Comparison of ENCODE assay signal across 10 cellular contexts in the genomic region with DNA sequence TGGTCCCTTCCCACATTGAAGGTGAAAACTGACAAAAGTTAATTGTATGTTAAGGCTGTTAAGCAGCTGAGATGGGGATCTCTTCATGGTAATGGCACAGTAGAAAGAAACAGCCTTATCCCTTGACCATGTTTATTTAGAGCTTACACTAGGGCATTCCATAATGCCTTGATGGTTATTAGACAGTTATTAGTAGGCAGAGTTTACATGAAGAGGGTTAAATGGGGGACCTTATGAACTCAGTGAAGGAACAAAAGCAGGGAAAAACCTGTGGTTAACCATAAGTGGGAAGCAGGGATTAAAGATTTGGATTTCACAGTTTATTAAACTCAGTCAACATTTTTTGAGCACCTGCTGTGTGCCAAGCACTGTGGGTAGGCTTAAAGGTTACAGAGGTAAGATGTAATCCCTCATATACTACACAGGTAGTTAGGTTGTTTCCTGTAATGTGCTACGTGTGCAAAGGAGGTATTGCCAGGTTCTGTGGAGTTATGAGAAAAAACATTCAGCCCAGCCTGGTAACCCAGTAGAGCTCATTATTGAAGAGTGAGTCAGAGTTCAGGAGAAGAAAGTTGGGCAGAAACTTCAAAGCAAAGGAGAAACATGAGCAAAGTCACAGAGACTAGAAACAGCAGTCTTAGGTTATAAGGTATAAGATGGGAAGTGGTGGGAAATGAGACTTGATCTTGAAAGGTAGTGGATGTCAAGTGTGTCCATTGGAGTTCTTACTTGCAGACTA. TPM values are rescaled to one million over a fixed set of nuclear protein-coding genes. Genes with fewer than 3 reads are reported as not detected.
A peak's percentile ranks its signal among the peaks of the same experiment; 100 is the strongest.
DNase-seq lines count a peak whose midpoint lies in the region; ATAC-seq, FAIRE-seq and TF ChIP-seq lines count a peak whose summit lies in the region.
"Had no signal": no experiment of that assay in that cellular context is flagged by ENCODE, and none has a peak within 500 bp of the region (broad histone marks: within the 10 kb centered on the region; RNA-seq: fewer than 3 reads in every experiment).

No MANE protein-coding gene starts in this region.

- no peaks in the 10 kb centered on the region for H3K27me3 ChIP-seq in CD4-positive, CD25-positive, alpha-beta regulatory T cell (ENCODE audit: control insufficient read depth, insufficient read depth, low read length)
- no peaks in the 10 kb centered on the region for H3K27me3 ChIP-seq in GM23248 (replicated peaks; ENCODE audit: insufficient read depth)
- H3K27me3 ChIP-seq in psoas muscle (ENCODE audit: insufficient read depth in 3 of 3, low read length in 2 of 3) = no peaks in the 10 kb centered on the region

- peak overlapping the region; percentile 4 to 80 (median 30) for H3K27ac Mint-ChIP-seq in CD4-positive, CD25-positive, alpha-beta regulatory T cell
- peak overlapping the region; percentile 98 for H3K27ac Mint-ChIP-seq in activated T-cell treated with anti-CD3 and anti-CD28 coated beads, Interleukin-2, amount 50 U/mL, for 72 hours

- no peak overlapping the region for H3K27ac ChIP-seq in CD4-positive, CD25-positive, alpha-beta regulatory T cell (ENCODE audit: insufficient read depth, low read length, poor library complexity, severe bottlenecking)
- H3K27ac ChIP-seq in GM23248 (no peak overlapping the region), psoas muscle (no peak overlapping the region)
- H3K27ac ChIP-seq: KMS-11 had no signal

- 61 to 100% methylated on average over 1 of the region's 1 CpG for WGBS in GM23248 (ENCODE audit: low coverage in 1 of 2, low lambda C conversion rate in 2 of 2, missing lambda C conversion rate in 2 of 2), 2 experiments
- 38 to 97% (median 88%) methylated on average over 1 of the region's 1 CpG for WGBS in psoas muscle, 3 donors

- H2AFZ ChIP-seq in GM23248 = no peak overlapping the region

- no peaks in the 10 kb centered on the region for H3K9me2 ChIP-seq in GM23248 (ENCODE audit: insufficient read depth)

- H3K4me1 ChIP-seq in CD4-positive, CD25-positive, alpha-beta regulatory T cell (ENCODE audit: control insufficient read depth, insufficient read depth, low read length, poor library complexity, severe bottlenecking) = no peaks in the 10 kb centered on the region
- H3K4me1 ChIP-seq in GM23248 (ENCODE audit: insufficient read depth) = peaks cover 7% of the 10 kb centered on the region
- H3K4me1 ChIP-seq in psoas muscle = no peaks in the 10 kb centered on the region

- peaks cover 2 to 14% (median 8%) of the 10 kb centered on the region in 4 donors for H3K4me1 Mint-ChIP-seq in CD4-positive, CD25-positive, alpha-beta regulatory T cell
- peaks cover 74% of the 10 kb centered on the region for H3K4me1 Mint-ChIP-seq in activated T-cell treated with anti-CD3 and anti-CD28 coated beads, Interleukin-2, amount 50 U/mL, for 72 hours (ENCODE audit: low read depth)

- H3K27me3 Mint-ChIP-seq in CD4-positive, CD25-positive, alpha-beta regulatory T cell = no peaks in the 10 kb centered on the region
- H3K27me3 Mint-ChIP-seq in activated T-cell treated with anti-CD3 and anti-CD28 coated beads, Interleukin-2, amount 50 U/mL, for 72 hours (ENCODE audit: low read depth) = no peaks in the 10 kb centered on the region

- H3K9me3 Mint-ChIP-seq in CD4-positive, CD25-positive, alpha-beta regulatory T cell = no peaks in the 10 kb centered on the region
- H3K9me3 Mint-ChIP-seq in activated T-cell treated with anti-CD3 and anti-CD28 coated beads, Interleukin-2, amount 50 U/mL, for 72 hours = peaks cover 0 to 1% of the 10 kb centered on the region in 2 donors

- H3K4me3 ChIP-seq in CD4-positive, CD25-positive, alpha-beta regulatory T cell (ENCODE audit: low read depth, low read length) = no peak overlapping the region
- no peak overlapping the region for H3K4me3 ChIP-seq in GM23248
- H3K4me3 ChIP-seq in psoas muscle = no peak overlapping the region

- H4K20me1 ChIP-seq in GM23248 (ENCODE audit: insufficient read depth) = no peaks in the 10 kb centered on the region

- in situ Hi-C loops in GM23248 (cut with MboI) = no loop called here

- TF ChIP-seq POLR2A in GM12892 (IDR thresholded peaks at IDR 0.05; ENCODE audit: low read depth, low read length) = no peak

- intact Hi-C loops in psoas muscle (cut with DNase I) = no loop called here

- no peaks in the 10 kb centered on the region for H3K9me3 ChIP-seq in CD4-positive, CD25-positive, alpha-beta regulatory T cell (ENCODE audit: control insufficient read depth in 2 of 2, low read length in 2 of 2)
- H3K9me3 ChIP-seq in GM23248 (ENCODE audit: low read depth) = no peaks in the 10 kb centered on the region
- H3K9me3 ChIP-seq in psoas muscle = no peaks in the 10 kb centered on the region

- TF ChIP-seq CTCF in psoas muscle (IDR thresholded peaks at IDR 0.05) = no peak

- DNase-seq in CD4-positive, CD25-positive, alpha-beta regulatory T cell = peak in 1 of 3 donors; percentile 45
- peak; percentile 72 for DNase-seq in GM23248
- peak; percentile 54 to 56 for DNase-seq in activated T-cell treated with anti-CD3 and anti-CD28 coated beads, Interleukin-2, amount 50 U/mL, for 72 hours
- peak; percentile 29 for DNase-seq in hepatic stellate cell (ENCODE audit: low spot score)
- DNase-seq in psoas muscle = no peak
- no peak for DNase-seq in GM12892 (ENCODE audit: insufficient read length)
- DNase-seq: NCI-H774 had no signal

- no peak overlapping the region for H3K9ac ChIP-seq in GM23248
- H3K9ac ChIP-seq: KMS-11 had no signal

- peaks cover 46% of the 10 kb centered on the region for H3K36me3 ChIP-seq in CD4-positive, CD25-positive, alpha-beta regulatory T cell (ENCODE audit: control insufficient read depth, insufficient read depth, low read length)
- H3K36me3 ChIP-seq in GM23248 (ENCODE audit: low read depth) (peaks cover 16% of the 10 kb centered on the region), psoas muscle (ENCODE audit: insufficient read depth in 1 of 2, low read depth in 1 of 2) (peaks cover 6 to 87% of the 10 kb centered on the region in 2 donors)

- H3K4me3 Mint-ChIP-seq in CD4-positive, CD25-positive, alpha-beta regulatory T cell = no peak overlapping the region
- H3K4me3 Mint-ChIP-seq in activated T-cell treated with anti-CD3 and anti-CD28 coated beads, Interleukin-2, amount 50 U/mL, for 72 hours = peak overlapping the region in 1 of 2 donors; percentile 79

- ATAC-seq in CD4-positive, CD25-positive, alpha-beta regulatory T cell (ENCODE audit: low read depth in 2 of 2) = peak; percentile 58 to 70
- peak; percentile 67 to 74 for ATAC-seq in activated T-cell treated with anti-CD3 and anti-CD28 coated beads, Interleukin-2, amount 50 U/mL, for 72 hours (replicated peaks in 1 of 2)
- ATAC-seq in HG02870 (IDR thresholded peaks at IDR 0.05; ENCODE audit: unreplicated experiment) (no peak), GM18870 (IDR thresholded peaks at IDR 0.05; ENCODE audit: unreplicated experiment) (no peak), psoas muscle (no peak)

- H3F3A ChIP-seq in GM23248 (ENCODE audit: insufficient read depth) = peaks cover 12% of the 10 kb centered on the region

- FAIRE-seq in GM12892 (lab: Jason Lieb, UNC) = no peak

- no peaks in the 10 kb centered on the region for H3K79me2 ChIP-seq in GM23248 (ENCODE audit: insufficient read depth)

- peaks cover 30% of the 10 kb centered on the region for H3K36me3 Mint-ChIP-seq in CD4-positive, CD25-positive, alpha-beta regulatory T cell
- peaks cover 24 to 33% of the 10 kb centered on the region in 2 donors for H3K36me3 Mint-ChIP-seq in activated T-cell treated with anti-CD3 and anti-CD28 coated beads, Interleukin-2, amount 50 U/mL, for 72 hours (ENCODE audit: insufficient read depth in 2 of 2)

- no peak overlapping the region for H3K4me2 ChIP-seq in GM23248 (ENCODE audit: unreplicated experiment)
- H3K4me2 ChIP-seq: KMS-11 had no signal

RNA-seq across cellular contexts. Expression of a gene that starts 32.3 kb away (rescaled TPM):
- total RNA-seq in CD4-positive, CD25-positive, alpha-beta regulatory T cell = 1.9 TPM
- polyA plus RNA-seq in CD4-positive, CD25-positive, alpha-beta regulatory T cell = not detected
- total RNA-seq in GM23248 (2014; rRNA removed; shearing (Covaris generic)) = not detected in 2 replicates
- polyA plus RNA-seq in GM23248 (2016; fragmentation: Nextera tagmentation; extraction: Ambion mirVana) (not detected in 2 replicates), psoas muscle (under 1 TPM in 1 of 3 donors, not detected in 2; 0.39 TPM)
- total RNA-seq in activated T-cell treated with anti-CD3 and anti-CD28 coated beads, Interleukin-2, amount 50 U/mL, for 72 hours = 10 to 100 TPM in 1 of 2 donors, 1 to 10 TPM in 1; 5.5 to 87.1 TPM
- total RNA-seq in psoas muscle = not detected
- not detected for polyA plus RNA-seq in GM12892 (2012; ENCODE audit: missing spikeins)

RNA-seq across cellular contexts. Expression of a gene that starts 34.7 kb away (rescaled TPM):
- total RNA-seq in CD4-positive, CD25-positive, alpha-beta regulatory T cell = 17.6 TPM
- 10 to 100 TPM; 69.6 to 78.8 (median 72.7) TPM for polyA plus RNA-seq in CD4-positive, CD25-positive, alpha-beta regulatory T cell
- 24.2 and 48.2 TPM in 2 replicates for total RNA-seq in GM23248 (2014; rRNA removed; shearing (Covaris generic))
- 44.5 and 48.2 TPM in 2 replicates for polyA plus RNA-seq in GM23248 (2016; fragmentation: Nextera tagmentation; extraction: Ambion mirVana)
- 100 to 1,000 TPM; 100 to 155 TPM for total RNA-seq in activated T-cell treated with anti-CD3 and anti-CD28 coated beads, Interleukin-2, amount 50 U/mL, for 72 hours
- total RNA-seq in psoas muscle = 10 to 100 TPM; 42.8 to 49.0 (median 44.7) TPM
- polyA plus RNA-seq in psoas muscle = 100 to 1,000 TPM in 1 of 3 donors, 10 to 100 TPM in 2; 51.6 to 150 (median 68.7) TPM
- polyA plus RNA-seq in GM12892 (2012; ENCODE audit: missing spikeins) = 26.6 TPM

Comparison
In these comparisons a context has a peak if more than half of its experiments do, and no peak if none do; other contexts are left out.
1. ATAC-seq: peak in CD4-positive, CD25-positive, alpha-beta regulatory T cell (2 of 2) and activated T-cell treated with anti-CD3 and anti-CD28 coated beads, Interleukin-2, amount 50 U/mL, for 72 hours (2 of 2); none in HG02870 (single experiment), GM18870 (single experiment) and psoas muscle (0 of 4).
2. DNase-seq: peak in GM23248 (single experiment), activated T-cell treated with anti-CD3 and anti-CD28 coated beads, Interleukin-2, amount 50 U/mL, for 72 hours (2 of 2) and hepatic stellate cell (single experiment); none in psoas muscle (0 of 2) and GM12892 (single experiment).